In genomic region chr14:42533476-42533875, GRCh38 we compare ENCODE assay signal across 9 cellular contexts.
"Had no signal": no experiment of that assay in that cellular context is flagged by ENCODE, and none has a peak within 500 bp of the region (broad histone marks: within the 10 kb centered on the region; RNA-seq: fewer than 3 reads in every experiment).

No MANE protein-coding gene starts in this region.

- DNase-seq: GOT3, H7, HFFc6, KBM-7 had no signal

- H3K4me3 ChIP-seq: HAP-1 had no signal

- H3K27ac ChIP-seq: HL-60 had no signal

- H3K27me3 Mint-ChIP-seq: IgD-negative memory B cell had no signal

- H3K36me3 ChIP-seq: HAP-1 had no signal

- H3K27ac Mint-ChIP-seq: HFFc6, IgD-negative memory B cell had no signal

- H3K4me1 ChIP-seq: HAP-1 had no signal

- H3K36me3 Mint-ChIP-seq: IgD-negative memory B cell had no signal

- H3K4me3 Mint-ChIP-seq: HFFc6, IgD-negative memory B cell had no signal

- ATAC-seq: HCT116, HepG2 had no signal
